ENCODE assay signal across 8 cellular contexts in the genomic region with DNA sequence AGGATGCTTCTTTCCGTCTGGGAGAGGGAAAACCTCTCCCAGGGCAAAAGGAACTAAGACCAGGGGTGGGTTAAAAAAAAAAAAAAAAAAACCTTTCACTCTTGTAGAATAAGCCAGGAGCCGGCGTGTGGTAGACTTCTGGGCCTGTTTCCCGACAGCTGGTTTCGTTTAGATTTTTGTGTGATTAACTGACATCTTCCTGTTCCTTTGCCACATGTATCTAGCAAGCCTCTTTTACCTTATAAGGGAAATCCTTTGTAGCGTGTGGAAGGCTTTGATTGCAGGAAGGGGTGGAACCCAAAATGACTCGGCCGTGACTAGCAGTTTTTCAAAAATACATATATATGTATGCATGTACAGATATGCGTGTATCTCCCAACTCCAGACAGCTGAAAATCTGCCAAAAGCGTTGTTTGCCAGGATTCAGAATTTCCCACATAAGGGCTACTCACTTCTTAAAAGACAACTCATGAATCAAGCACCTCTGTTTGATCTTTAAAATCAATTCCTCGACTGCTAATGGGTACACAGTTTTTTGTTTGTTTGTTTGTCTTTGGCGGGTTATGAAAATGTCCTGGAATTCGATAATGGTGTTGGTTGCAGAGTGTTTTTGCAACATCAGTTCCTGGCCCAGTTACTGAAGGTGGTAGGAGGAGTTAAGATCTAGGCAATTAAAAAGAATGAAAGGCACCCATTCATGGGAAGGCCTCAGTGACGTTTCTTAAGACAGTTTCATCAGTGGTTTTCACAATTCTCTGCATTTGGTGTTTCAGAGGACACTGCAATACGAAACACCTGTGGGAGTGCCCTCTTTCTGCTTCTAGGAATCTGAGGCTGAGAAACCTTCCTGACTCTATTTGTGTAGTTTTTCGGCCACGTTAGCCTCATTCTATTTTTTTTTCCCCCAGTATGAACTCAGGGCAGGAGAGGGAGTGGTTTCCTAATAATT. TPM values are rescaled to one million over a fixed set of nuclear protein-coding genes. Genes with fewer than 3 reads are reported as not detected.
DNase-seq lines count a peak whose midpoint lies in the region; ATAC-seq and TF ChIP-seq lines count a peak whose summit lies in the region.

No MANE protein-coding gene starts in this region.

- H3K9me2 ChIP-seq in GM23248 (ENCODE audit: insufficient read depth): no peaks in the 10 kb centered on the region

- peaks cover 68% of the 10 kb centered on the region for H3K79me2 ChIP-seq in DND-41 (ENCODE audit: insufficient read depth, low read length)
- H3K79me2 ChIP-seq in GM23248 (ENCODE audit: insufficient read depth): peaks cover 90% of the 10 kb centered on the region

- ATAC-seq in DND-41 (ENCODE audit: insufficient read depth, low read depth) (peak; percentile 80), memory B cell (ENCODE audit: low read depth) (peak; percentile 71)
- peak; percentile 78 for ATAC-seq in stimulated activated effector memory CD8-positive, alpha-beta T cell treated with anti-CD3 and anti-CD28 coated beads, Interleukin-12 subunit alpha, Interleukin-12 subunit beta, amount 100 ng/mL, for 72 hours

- 1% methylated on average over 17 of the region's 17 CpGs for WGBS in GM23248 (ENCODE audit: low coverage in 1 of 2, low lambda C conversion rate in 2 of 2, missing lambda C conversion rate in 2 of 2), 2 experiments

- H3K4me2 ChIP-seq in DND-41 (ENCODE audit: insufficient read depth, low read length): peak overlapping the region; percentile 80
- H3K4me2 ChIP-seq in GM23248 (ENCODE audit: unreplicated experiment): peak overlapping the region; percentile 98

- H3K27ac ChIP-seq in DND-41 (ENCODE audit: low read length): peak overlapping the region; percentile 94
- peak overlapping the region; percentile 99 for H3K27ac ChIP-seq in GM23248

- no peaks in the 10 kb centered on the region for H3K9me3 Mint-ChIP-seq in memory B cell
- no peaks in the 10 kb centered on the region for H3K9me3 Mint-ChIP-seq in stimulated activated effector memory CD8-positive, alpha-beta T cell treated with anti-CD3 and anti-CD28 coated beads, Interleukin-12 subunit alpha, Interleukin-12 subunit beta, amount 100 ng/mL, for 72 hours

- in situ Hi-C loops in GM23248 (cut with MboI): no loop called here

- H3K27ac Mint-ChIP-seq in memory B cell: peak overlapping the region; percentile 94
- H3K27ac Mint-ChIP-seq in stimulated activated effector memory CD8-positive, alpha-beta T cell treated with anti-CD3 and anti-CD28 coated beads, Interleukin-12 subunit alpha, Interleukin-12 subunit beta, amount 100 ng/mL, for 72 hours: peak overlapping the region; percentile 98

- peaks cover 42% of the 10 kb centered on the region for H4K20me1 ChIP-seq in DND-41 (ENCODE audit: insufficient read depth, low read length)
- H4K20me1 ChIP-seq in GM23248 (ENCODE audit: insufficient read depth): no peaks in the 10 kb centered on the region; the same call in 1 of the 2 replicates

- H3K9ac ChIP-seq in DND-41 (ENCODE audit: low read depth, low read length) (peak overlapping the region; percentile 97), GM23248 (peak overlapping the region; percentile 100)

- peaks cover 9% of the 10 kb centered on the region for H3K36me3 Mint-ChIP-seq in memory B cell
- H3K36me3 Mint-ChIP-seq in stimulated activated effector memory CD8-positive, alpha-beta T cell treated with anti-CD3 and anti-CD28 coated beads, Interleukin-12 subunit alpha, Interleukin-12 subunit beta, amount 100 ng/mL, for 72 hours: peaks cover 86% of the 10 kb centered on the region

- no peak overlapping the region for H2AFZ ChIP-seq in DND-41 (ENCODE audit: low read depth, low read length)
- H2AFZ ChIP-seq in GM23248: no peak overlapping the region

- H3K9me3 ChIP-seq in DND-41 (ENCODE audit: insufficient read depth, low read length, severe bottlenecking): no peaks in the 10 kb centered on the region
- no peaks in the 10 kb centered on the region for H3K9me3 ChIP-seq in GM23248 (ENCODE audit: low read depth)

- peaks cover 81% of the 10 kb centered on the region for H3F3A ChIP-seq in GM23248 (ENCODE audit: insufficient read depth)

- H3K4me1 Mint-ChIP-seq in memory B cell: peaks cover 43% of the 10 kb centered on the region
- H3K4me1 Mint-ChIP-seq in stimulated activated effector memory CD8-positive, alpha-beta T cell treated with anti-CD3 and anti-CD28 coated beads, Interleukin-12 subunit alpha, Interleukin-12 subunit beta, amount 100 ng/mL, for 72 hours: peaks cover 71% of the 10 kb centered on the region

- H3K4me3 ChIP-seq in DND-41 (ENCODE audit: low read depth in 1 of 2, low read length in 2 of 2): peak overlapping the region; percentile 95; a peak in 3 of 4 replicates
- H3K4me3 ChIP-seq in GM23248: peak overlapping the region; percentile 97

- peak overlapping the region; percentile 88 for H3K4me3 Mint-ChIP-seq in memory B cell
- H3K4me3 Mint-ChIP-seq in stimulated activated effector memory CD8-positive, alpha-beta T cell treated with anti-CD3 and anti-CD28 coated beads, Interleukin-12 subunit alpha, Interleukin-12 subunit beta, amount 100 ng/mL, for 72 hours: peak overlapping the region; percentile 97

- no peaks in the 10 kb centered on the region for H3K27me3 ChIP-seq in DND-41 (ENCODE audit: insufficient read depth, low read length, poor library complexity)
- no peaks in the 10 kb centered on the region for H3K27me3 ChIP-seq in GM23248 (replicated peaks; ENCODE audit: insufficient read depth)

- DNase-seq in DND-41 (peak; percentile 88), GM23248 (peak; percentile 97), NCI-H2227 (lab: John Stamatoyannopoulos, UW; ENCODE audit: unreplicated experiment) (peak; percentile 46), memory B cell (ENCODE audit: low spot score in 2 of 2) (peak in 1 of 2 donors; percentile 60), NCI-H510A treated with DMSO at 0.1 percent for 48 hours (lab: John Stamatoyannopoulos, UW) (no peak)
- DNase-seq in activated CD4-positive, alpha-beta T cell treated with anti-CD3 and anti-CD28 coated beads, Interleukin-2, amount 50 U/mL, for 1 hour: peak; percentile 59
- DNase-seq in effector CD8-positive, alpha-beta T cell (lab: John Stamatoyannopoulos, UW): peak; percentile 41
- DNase-seq in stimulated activated effector memory CD8-positive, alpha-beta T cell treated with anti-CD3 and anti-CD28 coated beads, Interleukin-12 subunit alpha, Interleukin-12 subunit beta, amount 100 ng/mL, for 72 hours (ENCODE audit: low spot score in 2 of 2): peak; percentile 35 to 79

- TF ChIP-seq CTCF in DND-41 (IDR thresholded peaks at IDR 0.05; ENCODE audit: borderline replicate concordance, extremely low read depth, low read length, poor library complexity, severe bottlenecking): no peak

- H3K27me3 Mint-ChIP-seq in memory B cell: no peaks in the 10 kb centered on the region

- H3K36me3 ChIP-seq in DND-41 (ENCODE audit: insufficient read depth, low read length) (peaks cover 48% of the 10 kb centered on the region), GM23248 (ENCODE audit: low read depth) (peaks cover 49% of the 10 kb centered on the region)

- H3K4me1 ChIP-seq in DND-41 (ENCODE audit: insufficient read depth, low read length): peaks cover 37% of the 10 kb centered on the region
- H3K4me1 ChIP-seq in GM23248 (ENCODE audit: insufficient read depth): peaks cover 26% of the 10 kb centered on the region

RNA-seq across cellular contexts. Expression of a gene that starts 2.7 kb away (rescaled TPM):
- total RNA-seq in GM23248 (2014; rRNA removed; shearing (Covaris generic)): 1,413 and 1,469 TPM in 2 replicates
- polyA plus RNA-seq in GM23248 (2016; fragmentation: Nextera tagmentation; extraction: Ambion mirVana): 1,408 and 1,423 TPM in 2 replicates

RNA-seq across cellular contexts. Expression of a gene that starts 32.7 kb away (rescaled TPM):
- 29.5 and 42.6 TPM in 2 replicates for total RNA-seq in GM23248 (2014; rRNA removed; shearing (Covaris generic))
- 106 and 112 TPM in 2 replicates for polyA plus RNA-seq in GM23248 (2016; fragmentation: Nextera tagmentation; extraction: Ambion mirVana)
